ENCODE assay signal across 20 cellular contexts in genomic region chr14:91770185-91770584, GRCh38. TPM values are rescaled to one million over a fixed set of nuclear protein-coding genes. Genes with fewer than 3 reads are reported as not detected.
"Had no signal": no experiment of that assay in that cellular context is flagged by ENCODE, and none has a peak within 500 bp of the region (broad histone marks: within the 10 kb centered on the region; RNA-seq: fewer than 3 reads in every experiment).

No MANE protein-coding gene starts in this region.

- H3K4me3 ChIP-seq: adrenal gland, breast epithelium had no signal

- H3K27ac ChIP-seq: adrenal gland, breast epithelium had no signal

- H3K4me3 Mint-ChIP-seq: activated CD4-positive, alpha-beta memory T cell treated with anti-CD3 and anti-CD28 coated beads, Interleukin-2, amount 10 ng/mL, durations not matched to agents 7 days and 5 days; activated naive CD8-positive, alpha-beta T cell treated with anti-CD3 and anti-CD28 coated beads, Interleukin-2, amount 10 ng/mL, durations not matched to agents 7 days and 5 days; activated T-cell treated with anti-CD3 and anti-CD28 coated beads, Interleukin-2, amount 50 U/mL, for 72 hours; T-helper 17 cell had no signal

- H3K9me3 ChIP-seq: adrenal gland, breast epithelium had no signal

- H3K27ac Mint-ChIP-seq: activated CD4-positive, alpha-beta memory T cell treated with anti-CD3 and anti-CD28 coated beads, Interleukin-2, amount 10 ng/mL, durations not matched to agents 7 days and 5 days; activated naive CD8-positive, alpha-beta T cell treated with anti-CD3 and anti-CD28 coated beads, Interleukin-2, amount 10 ng/mL, durations not matched to agents 7 days and 5 days; activated T-cell treated with anti-CD3 and anti-CD28 coated beads, Interleukin-2, amount 50 U/mL, for 72 hours; T-helper 17 cell had no signal

- H3K27me3 Mint-ChIP-seq: activated CD4-positive, alpha-beta memory T cell treated with anti-CD3 and anti-CD28 coated beads, Interleukin-2, amount 10 ng/mL, durations not matched to agents 7 days and 5 days; activated naive CD8-positive, alpha-beta T cell treated with anti-CD3 and anti-CD28 coated beads, Interleukin-2, amount 10 ng/mL, durations not matched to agents 7 days and 5 days; T-helper 17 cell had no signal

- H3K27me3 ChIP-seq: adrenal gland, breast epithelium had no signal

- H3K9me3 Mint-ChIP-seq: activated CD4-positive, alpha-beta memory T cell treated with anti-CD3 and anti-CD28 coated beads, Interleukin-2, amount 10 ng/mL, durations not matched to agents 7 days and 5 days; activated naive CD8-positive, alpha-beta T cell treated with anti-CD3 and anti-CD28 coated beads, Interleukin-2, amount 10 ng/mL, durations not matched to agents 7 days and 5 days; activated T-cell treated with anti-CD3 and anti-CD28 coated beads, Interleukin-2, amount 50 U/mL, for 72 hours had no signal

- ATAC-seq: activated T-cell treated with anti-CD3 and anti-CD28 coated beads, Interleukin-2, amount 50 U/mL, for 72 hours; T-helper 17 cell had no signal

- H3K36me3 ChIP-seq: adrenal gland, breast epithelium had no signal

- H3K4me1 ChIP-seq: adrenal gland, breast epithelium had no signal

- DNase-seq: activated CD4-positive, alpha-beta memory T cell treated with anti-CD3 and anti-CD28 coated beads, Interleukin-2, amount 10 ng/mL, durations not matched to agents 7 days and 5 days; activated CD4-positive, alpha-beta T cell treated with anti-CD3 and anti-CD28 coated beads, Interleukin-2, amount 50 U/mL, for 1 hour; activated CD4-positive, CD25-positive, alpha-beta regulatory T cell; activated naive CD4-positive, alpha-beta T cell treated with anti-CD3 and anti-CD28 coated beads, Interleukin-2, amount 50 U/mL, for 16 hours; activated naive CD8-positive, alpha-beta T cell treated with anti-CD3 and anti-CD28 coated beads, Interleukin-2, amount 10 ng/mL, durations not matched to agents 7 days and 5 days; activated T-cell treated with anti-CD3 and anti-CD28 coated beads, Interleukin-2, amount 50 U/mL, for 72 hours; adrenal gland; anterior cingulate cortex; caudate nucleus; NCI-H1105 treated with DMSO at 0.1 percent for 48 hours; NCI-H1436 treated with DMSO at 0.1 percent for 48 hours; NCI-H187; NCI-H2081; NCI-H446; NCI-H524; SIG-M5; T-helper 17 cell; T-helper 9 cell had no signal

RNA-seq across cellular contexts. Expression of gene CATSPERB, which starts 38.3 kb away (rescaled TPM):
- total RNA-seq: activated CD8-positive, alpha-beta memory T cell treated with anti-CD3 and anti-CD28 coated beads for 36 hours had no signal
